ENCODE assay signal across 8 cellular contexts in the genomic region with DNA sequence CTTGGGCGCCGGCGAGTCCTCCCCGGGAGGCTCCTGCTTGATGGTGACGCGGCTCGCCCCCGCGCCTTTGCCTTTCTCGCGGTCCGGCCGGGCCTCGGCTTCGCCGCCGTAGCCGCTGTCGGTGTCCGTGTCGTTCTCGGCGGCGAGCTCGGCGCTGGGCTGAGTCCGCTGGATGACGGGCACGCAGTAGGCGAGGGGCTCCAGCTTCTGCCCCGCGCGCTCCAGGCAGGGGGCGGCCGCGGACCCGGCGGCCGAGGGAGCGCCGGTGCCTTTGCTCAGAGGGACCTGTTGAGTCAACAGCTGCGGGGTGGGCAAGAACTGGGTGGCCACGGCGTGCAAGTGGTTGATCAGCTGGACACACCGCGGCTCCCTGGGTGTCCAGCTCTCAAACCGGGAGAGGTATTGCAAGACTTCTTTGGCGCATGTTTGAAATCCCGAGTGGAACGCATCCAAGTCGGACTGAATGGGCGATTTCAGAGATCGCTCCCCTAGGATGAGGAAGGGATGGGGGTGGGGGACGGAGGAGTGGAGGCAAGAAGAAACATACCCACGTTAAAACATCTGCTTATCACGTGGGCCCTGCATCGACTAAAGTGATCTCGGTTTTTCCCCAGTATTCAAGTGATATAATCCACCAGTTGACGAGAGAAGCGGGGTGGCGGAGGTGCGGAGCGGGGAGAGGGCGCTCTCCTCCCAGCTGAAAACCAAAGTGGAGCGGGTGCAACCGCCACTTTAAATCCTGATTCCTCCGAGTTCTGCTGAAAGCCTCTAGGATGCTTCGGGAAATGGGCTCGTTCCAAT. TPM values are rescaled to one million over a fixed set of nuclear protein-coding genes. Genes with fewer than 3 reads are reported as not detected.
DNase-seq lines count a peak whose midpoint lies in the region; ATAC-seq and TF ChIP-seq lines count a peak whose summit lies in the region.

No MANE protein-coding gene starts in this region.

- no peaks in the 10 kb centered on the region for H3K9me3 ChIP-seq in gastroesophageal sphincter

- CTCF ChIA-PET in activated naive CD4-positive, alpha-beta T cell treated with anti-CD3 and anti-CD28 coated beads, Interleukin-2, amount 10 ng/mL, durations not matched to agents 7 days and 5 days (lab: Charles Lee) = interaction anchor here (2.4 kb wide), 1 partner anchor 491 kb away, joined by 8 read pairs; no protein-coding TSS in a partner anchor

- peak overlapping the region; percentile 96 to 98 (median 98) for H3K27ac ChIP-seq in gastroesophageal sphincter

- H3K4me3 Mint-ChIP-seq in CD14-positive monocyte (peak overlapping the region; percentile 84 to 92), neural crest cell (peak overlapping the region; percentile 92)
- peak overlapping the region; percentile 79 for H3K4me3 Mint-ChIP-seq in activated naive CD4-positive, alpha-beta T cell treated with anti-CD3 and anti-CD28 coated beads, Interleukin-2, amount 10 ng/mL, durations not matched to agents 7 days and 5 days

- peak; percentile 2 for ATAC-seq in GM19452 (IDR thresholded peaks at IDR 0.05; ENCODE audit: unreplicated experiment)
- peak; percentile 20 for ATAC-seq in gastroesophageal sphincter
- ATAC-seq in GM18520 (IDR thresholded peaks at IDR 0.05; ENCODE audit: unreplicated experiment) = no peak

- H3K27me3 ChIP-seq in gastroesophageal sphincter = no peaks in the 10 kb centered on the region

- 0 to 2% methylated on average over 2 to 12 of the region's 69 CpGs for WGBS in gastroesophageal sphincter (ENCODE audit: low coverage in 1 of 2), 2 donors

- H3K9me3 Mint-ChIP-seq in CD14-positive monocyte (peaks cover 0 to 42% (median 19%) of the 10 kb centered on the region in 7 donors), neural crest cell (no peaks in the 10 kb centered on the region)
- H3K9me3 Mint-ChIP-seq in activated naive CD4-positive, alpha-beta T cell treated with anti-CD3 and anti-CD28 coated beads, Interleukin-2, amount 10 ng/mL, durations not matched to agents 7 days and 5 days = no peaks in the 10 kb centered on the region

- H3K4me1 Mint-ChIP-seq in CD14-positive monocyte (peaks cover 46% of the 10 kb centered on the region), neural crest cell (peaks cover 35% of the 10 kb centered on the region)
- peaks cover 47% of the 10 kb centered on the region for H3K4me1 Mint-ChIP-seq in activated naive CD4-positive, alpha-beta T cell treated with anti-CD3 and anti-CD28 coated beads, Interleukin-2, amount 10 ng/mL, durations not matched to agents 7 days and 5 days

- H3K36me3 Mint-ChIP-seq in CD14-positive monocyte = peaks cover 8 to 29% of the 10 kb centered on the region in 2 donors
- peaks cover 1% of the 10 kb centered on the region for H3K36me3 Mint-ChIP-seq in activated naive CD4-positive, alpha-beta T cell treated with anti-CD3 and anti-CD28 coated beads, Interleukin-2, amount 10 ng/mL, durations not matched to agents 7 days and 5 days
- H3K36me3 Mint-ChIP-seq in neural crest cell (ENCODE audit: low read depth) = no peaks in the 10 kb centered on the region

- H3K27me3 Mint-ChIP-seq in CD14-positive monocyte (ENCODE audit: low read depth in 3 of 3) = peaks cover 77 to 88% (median 79%) of the 10 kb centered on the region in 3 donors
- peaks cover 86% of the 10 kb centered on the region for H3K27me3 Mint-ChIP-seq in activated naive CD4-positive, alpha-beta T cell treated with anti-CD3 and anti-CD28 coated beads, Interleukin-2, amount 10 ng/mL, durations not matched to agents 7 days and 5 days
- peaks cover 87% of the 10 kb centered on the region for H3K27me3 Mint-ChIP-seq in neural crest cell (ENCODE audit: low read depth)

- no peaks in the 10 kb centered on the region for H3K36me3 ChIP-seq in gastroesophageal sphincter

- intact Hi-C loops in CD14-positive monocyte (cut with micrococcal nuclease) = loop anchor here (10.0 kb wide), 2 partner anchors 152 to 352 kb away; no protein-coding TSS in a partner anchor

- H3K27ac Mint-ChIP-seq in CD14-positive monocyte (peak overlapping the region in 2 of 7 donors; percentile 35 to 67), neural crest cell (ENCODE audit: unreplicated experiment) (no peak overlapping the region)
- H3K27ac Mint-ChIP-seq in activated naive CD4-positive, alpha-beta T cell treated with anti-CD3 and anti-CD28 coated beads, Interleukin-2, amount 10 ng/mL, durations not matched to agents 7 days and 5 days = no peak overlapping the region

- no peak for TF ChIP-seq EP300 in gastroesophageal sphincter (IDR thresholded peaks at IDR 0.05)

- H3K4me3 ChIP-seq in gastroesophageal sphincter = peak overlapping the region; percentile 53 to 70

- DNase-seq in CD14-positive monocyte (ENCODE audit: low spot score) (no peak), NCI-H446 (lab: John Stamatoyannopoulos, UW) (peak; percentile 24 to 42), neural crest cell (ENCODE audit: low read depth, low spot score) (peak; percentile 43), NOMO-1 treated with DMSO at 0.1 percent for 48 hours (lab: John Stamatoyannopoulos, UW; ENCODE audit: unreplicated experiment) (no peak)
- peak; percentile 23 for DNase-seq in activated naive CD4-positive, alpha-beta T cell treated with anti-CD3 and anti-CD28 coated beads, Interleukin-2, amount 10 ng/mL, durations not matched to agents 7 days and 5 days

- TF ChIP-seq CTCF in CD14-positive monocyte (IDR thresholded peaks at IDR 0.05) = no peak
- TF ChIP-seq CTCF in gastroesophageal sphincter (IDR thresholded peaks at IDR 0.05) = peak in 3 of 4 experiments; percentile 25 to 52 (median 36)
- TF ChIP-seq CTCF in neural crest cell (conservative IDR thresholded peaks at IDR 0.05) = no peak

- peaks cover 0 to 68% (median 4%) of the 10 kb centered on the region in 3 donors for H3K4me1 ChIP-seq in gastroesophageal sphincter

- peak; percentile 37 to 52 for TF ChIP-seq POLR2A in gastroesophageal sphincter (IDR thresholded peaks at IDR 0.05)

RNA-seq across cellular contexts. Expression of a gene that starts 2.0 kb away (rescaled TPM):
- not detected for polyA plus RNA-seq in CD14-positive monocyte
- total RNA-seq in gastroesophageal sphincter = 10 to 100 TPM in 3 of 4 donors, 1 to 10 TPM in 1; 5.3 to 91.2 (median 21.7) TPM
- total RNA-seq in neural crest cell = 0.65 TPM in 1 of 2 replicates, not detected in the other

Comparison
In these comparisons a context has a peak if more than half of its experiments do, and no peak if none do; other contexts are left out.
1. DNase-seq: peak in NCI-H446 (2 of 2), activated naive CD4-positive, alpha-beta T cell treated with anti-CD3 and anti-CD28 coated beads, Interleukin-2, amount 10 ng/mL, durations not matched to agents 7 days and 5 days (single experiment) and neural crest cell (single experiment); none in CD14-positive monocyte (single experiment) and NOMO-1 treated with DMSO at 0.1 percent for 48 hours (single experiment).
2. CTCF ChIP-seq: peak in gastroesophageal sphincter (3 of 4); none in CD14-positive monocyte (single experiment) and neural crest cell (single experiment).
3. Peak in every context shown above with its lines, with median percentiles within 50 percentile points of each other: H3K4me3 Mint-ChIP-seq.